ENCODE assay signal across 1 cellular context in genomic region chr10:84204122-84204521, GRCh38.
TF ChIP-seq lines count a peak whose summit lies in the region.

No MANE protein-coding gene starts in this region.

TF ChIP-seq in IMR-90, 13 proteins besides CTCF, POLR2A, EP300 and RAD21:
- TF ChIP-seq SMC3 (IDR thresholded peaks at IDR 0.05; ENCODE audit: low read depth, low read length), result no peak
- no peak for TF ChIP-seq RFX5 (IDR thresholded peaks at IDR 0.05; ENCODE audit: low read depth, low read length)
- TF ChIP-seq CEBPB (IDR thresholded peaks at IDR 0.05; ENCODE audit: low read depth, low read length), result no peak
- no peak for TF ChIP-seq RCOR1 (IDR thresholded peaks at IDR 0.05; ENCODE audit: insufficient replicate concordance, low read length)
- no peak for TF ChIP-seq MAFK (IDR thresholded peaks at IDR 0.05; ENCODE audit: low read depth, low read length)
- no peak for TF ChIP-seq ELK1 (IDR thresholded peaks at IDR 0.05; ENCODE audit: borderline replicate concordance, low read depth, low read length)
- no peak for TF ChIP-seq FOS (IDR thresholded peaks at IDR 0.05; ENCODE audit: low read depth, low read length)
- no peak for TF ChIP-seq CHD1 (IDR thresholded peaks at IDR 0.05; ENCODE audit: low read depth, low read length)
- TF ChIP-seq BHLHE40 (IDR thresholded peaks at IDR 0.05; ENCODE audit: low read depth, low read length), result no peak
- no peak for TF ChIP-seq MAZ (IDR thresholded peaks at IDR 0.05; ENCODE audit: borderline replicate concordance, low read depth, low read length)
- TF ChIP-seq MXI1 (IDR thresholded peaks at IDR 0.05; ENCODE audit: borderline replicate concordance, low read depth, low read length), result no peak
- TF ChIP-seq NFE2L2 (IDR thresholded peaks at IDR 0.05; ENCODE audit: low read depth, low read length), result no peak
- TF ChIP-seq USF2 (IDR thresholded peaks at IDR 0.05; ENCODE audit: low read depth, low read length), result no peak
